ENCODE assay signal across 15 cellular contexts in the genomic region with DNA sequence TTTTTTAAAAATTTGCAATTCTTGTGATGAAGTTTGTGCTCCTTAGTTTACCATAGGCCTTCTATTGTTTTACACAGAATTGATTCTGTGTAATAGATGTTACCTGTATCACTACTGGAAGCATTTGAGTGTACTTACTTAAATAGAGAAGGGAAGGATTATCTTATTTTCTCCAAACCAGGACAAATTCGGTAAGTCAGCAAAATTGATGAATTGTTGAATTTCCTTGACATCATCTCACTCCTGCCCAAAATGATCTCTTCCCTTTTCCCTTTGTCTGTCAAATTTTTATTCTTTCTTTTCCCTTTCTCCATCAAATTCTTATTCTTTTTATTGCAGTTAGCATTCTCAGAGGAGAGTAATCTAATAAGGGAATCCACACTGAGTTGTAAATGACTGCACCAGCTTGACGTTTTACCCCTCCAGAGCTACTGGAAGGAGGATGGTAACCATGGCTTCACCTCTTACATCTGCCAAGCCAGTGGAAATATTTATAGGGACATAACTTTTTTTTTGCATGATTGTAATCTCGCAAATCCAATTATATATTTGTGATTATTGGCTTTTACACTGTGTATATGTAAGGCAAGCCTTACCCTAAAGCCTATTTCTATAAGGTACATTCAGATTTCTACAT. TPM values are rescaled to one million over a fixed set of nuclear protein-coding genes. Genes with fewer than 3 reads are reported as not detected.
DNase-seq lines count a peak whose midpoint lies in the region; ATAC-seq and TF ChIP-seq lines count a peak whose summit lies in the region.
"Had no signal": no experiment of that assay in that cellular context is flagged by ENCODE, and none has a peak within 500 bp of the region (broad histone marks: within the 10 kb centered on the region; RNA-seq: fewer than 3 reads in every experiment).

No MANE protein-coding gene starts in this region.

- H3K9me3 ChIP-seq in right atrium auricular region = no peaks in the 10 kb centered on the region
- peaks cover 2% of the 10 kb centered on the region for H3K9me3 ChIP-seq in aorta (ENCODE audit: control insufficient read depth, low read length)
- no peaks in the 10 kb centered on the region for H3K9me3 ChIP-seq in prostate gland
- H3K9me3 ChIP-seq: HAP-1 had no signal

- TF ChIP-seq CTCF in right atrium auricular region (IDR thresholded peaks at IDR 0.05) = no peak
- no peak for TF ChIP-seq CTCF in prostate gland (IDR thresholded peaks at IDR 0.05)

- H3K36me3 ChIP-seq in right atrium auricular region (no peaks in the 10 kb centered on the region), rectal smooth muscle tissue (ENCODE audit: control insufficient read depth, insufficient read depth, low read length) (no peaks in the 10 kb centered on the region), aorta (ENCODE audit: control insufficient read depth in 1 of 2, insufficient read depth in 2 of 2, low read length in 1 of 2) (no peaks in the 10 kb centered on the region), prostate gland (no peaks in the 10 kb centered on the region)
- H3K36me3 ChIP-seq: HAP-1 had no signal

- 68 to 73% methylated on average over 3 of the region's 3 CpGs for WGBS in aorta, 2 donors
- 64% methylated on average over 3 of the region's 3 CpGs for WGBS in prostate gland

- no peak for DNase-seq in left ventricle myocardium superior
- no peak for DNase-seq in right atrium auricular region (ENCODE audit: low spot score)
- peak; percentile 56 for DNase-seq in SK-N-DZ (ENCODE audit: low spot score)
- no peak for DNase-seq in aorta
- no peak for DNase-seq in activated naive CD4-positive, alpha-beta T cell treated with Interleukin-2 at 50 U/mL for 16 hours
- no peak for DNase-seq in prostate gland (ENCODE audit: low spot score)
- DNase-seq: CD8-positive, alpha-beta T cell; COR-L47; DND-41; GF-D8; HFFc6 had no signal

- H3K27me3 ChIP-seq in right atrium auricular region = no peaks in the 10 kb centered on the region
- H3K27me3 ChIP-seq in rectal smooth muscle tissue (ENCODE audit: control insufficient read depth, insufficient read depth, low read length) = no peaks in the 10 kb centered on the region
- no peaks in the 10 kb centered on the region for H3K27me3 ChIP-seq in aorta (ENCODE audit: control insufficient read depth in 1 of 2, insufficient read depth in 2 of 2, low read length in 1 of 2)
- H3K27me3 ChIP-seq in prostate gland (replicated peaks; ENCODE audit: insufficient read depth) = no peaks in the 10 kb centered on the region

- intact Hi-C loops in left ventricle myocardium superior (cut with micrococcal nuclease) = no loop called here
- intact Hi-C loops in aorta (cut with DNase I) = no loop called here
- intact Hi-C loops in prostate gland (cut with DNase I) = no loop called here

- H3K9ac ChIP-seq in rectal smooth muscle tissue (ENCODE audit: low read length) = no peak overlapping the region

- H3K4me1 ChIP-seq in right atrium auricular region (peaks cover 0 to 25% of the 10 kb centered on the region in 2 donors), rectal smooth muscle tissue (ENCODE audit: control insufficient read depth, insufficient read depth, low read length) (peaks cover 19% of the 10 kb centered on the region), aorta (ENCODE audit: control insufficient read depth in 1 of 2, insufficient read depth in 2 of 2, low read length in 2 of 2) (no peaks in the 10 kb centered on the region), prostate gland (replicated peaks) (no peaks in the 10 kb centered on the region)
- H3K4me1 ChIP-seq: HAP-1 had no signal

- H3K4me3 ChIP-seq in right atrium auricular region (no peak overlapping the region), rectal smooth muscle tissue (ENCODE audit: low read length) (no peak overlapping the region), aorta (ENCODE audit: low read length in 2 of 2) (no peak overlapping the region), prostate gland (no peak overlapping the region)
- H3K4me3 ChIP-seq: HAP-1 had no signal

- no peak for TF ChIP-seq POLR2A in prostate gland (IDR thresholded peaks at IDR 0.05)

- ATAC-seq in left ventricle myocardium superior (peak; percentile 47), aorta (ENCODE audit: low FRiP score) (no peak)
- ATAC-seq: CD8-positive, alpha-beta T cell had no signal

- H3K27ac ChIP-seq in right atrium auricular region = peak overlapping the region in 1 of 2 donors; percentile 6
- peak overlapping the region; percentile 6 for H3K27ac ChIP-seq in rectal smooth muscle tissue (ENCODE audit: low read depth, low read length)
- H3K27ac ChIP-seq in aorta (ENCODE audit: low read depth in 1 of 2, low read length in 2 of 2) = no peak overlapping the region
- no peak overlapping the region for H3K27ac ChIP-seq in prostate gland

RNA-seq across cellular contexts. Expression of gene HAND2, which starts 42.6 kb away (rescaled TPM):
- total RNA-seq in left ventricle myocardium superior (180 TPM), right atrium auricular region (100 to 1,000 TPM in 1 of 2 donors, 10 to 100 TPM in 1; 86.3 to 108 TPM), aorta (10 to 100 TPM in 1 of 2 donors, 1 to 10 TPM in 1; 5.2 to 19.5 TPM), prostate gland (1 to 10 TPM in 1 of 2 donors, not detected in 1; 7.5 TPM)
- polyA plus RNA-seq in SK-N-DZ (2014; cell fraction: cytosol; rRNA removed) = 257 and 444 TPM in 2 replicates
- polyA plus RNA-seq in SK-N-DZ (2014; cell fraction: nucleus; rRNA removed) = 378 and 426 TPM in 2 replicates
- 10 to 100 TPM; 17.0 to 36.7 TPM for polyA plus RNA-seq in aorta
- total RNA-seq: CD8-positive, alpha-beta T cell; H1 had no signal
- polyA plus RNA-seq: CD14-positive monocyte had no signal
